Comparison of ENCODE assay signal across 1 cellular context in the genomic region with DNA sequence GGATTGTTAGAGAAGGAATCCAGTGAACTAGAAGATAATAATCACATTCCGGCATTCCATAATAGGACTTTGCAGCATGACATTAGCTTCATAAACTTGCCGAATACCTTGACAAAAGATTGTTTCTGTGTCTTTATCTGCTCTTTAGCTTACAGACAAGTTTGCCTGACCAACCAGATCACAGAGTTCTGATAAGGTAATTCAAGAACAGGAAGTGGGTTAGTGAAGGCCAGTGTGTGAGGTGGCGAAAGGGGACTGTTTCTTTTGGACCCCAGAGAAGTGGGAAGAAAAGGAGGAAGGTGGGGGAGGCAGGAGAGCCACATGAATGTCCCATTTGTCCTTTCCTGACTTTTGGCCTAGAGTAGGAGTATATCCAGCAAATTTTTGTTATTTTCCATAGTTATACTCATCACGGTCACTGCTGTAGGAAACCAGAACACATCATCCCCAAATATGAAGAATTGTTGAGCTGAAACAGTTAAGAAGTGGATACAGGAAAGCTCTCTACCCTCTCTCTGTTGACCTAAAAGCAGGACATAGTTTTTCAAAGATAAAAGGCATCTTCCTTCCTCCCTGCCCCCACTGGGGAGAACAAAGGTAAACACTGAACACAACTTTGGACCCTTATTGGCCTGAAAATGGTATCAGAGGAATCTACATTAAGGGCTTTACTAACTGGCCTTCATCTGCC.
A peak's percentile ranks its signal among the peaks of the same experiment; 100 is the strongest.
TF ChIP-seq lines count a peak whose summit lies in the region.

No MANE protein-coding gene starts in this region.

TF ChIP-seq in HepG2, 621 proteins besides CTCF, POLR2A, EP300 and RAD21 (continued from another document and continues in another):
- TF ChIP-seq, protein P1, sequence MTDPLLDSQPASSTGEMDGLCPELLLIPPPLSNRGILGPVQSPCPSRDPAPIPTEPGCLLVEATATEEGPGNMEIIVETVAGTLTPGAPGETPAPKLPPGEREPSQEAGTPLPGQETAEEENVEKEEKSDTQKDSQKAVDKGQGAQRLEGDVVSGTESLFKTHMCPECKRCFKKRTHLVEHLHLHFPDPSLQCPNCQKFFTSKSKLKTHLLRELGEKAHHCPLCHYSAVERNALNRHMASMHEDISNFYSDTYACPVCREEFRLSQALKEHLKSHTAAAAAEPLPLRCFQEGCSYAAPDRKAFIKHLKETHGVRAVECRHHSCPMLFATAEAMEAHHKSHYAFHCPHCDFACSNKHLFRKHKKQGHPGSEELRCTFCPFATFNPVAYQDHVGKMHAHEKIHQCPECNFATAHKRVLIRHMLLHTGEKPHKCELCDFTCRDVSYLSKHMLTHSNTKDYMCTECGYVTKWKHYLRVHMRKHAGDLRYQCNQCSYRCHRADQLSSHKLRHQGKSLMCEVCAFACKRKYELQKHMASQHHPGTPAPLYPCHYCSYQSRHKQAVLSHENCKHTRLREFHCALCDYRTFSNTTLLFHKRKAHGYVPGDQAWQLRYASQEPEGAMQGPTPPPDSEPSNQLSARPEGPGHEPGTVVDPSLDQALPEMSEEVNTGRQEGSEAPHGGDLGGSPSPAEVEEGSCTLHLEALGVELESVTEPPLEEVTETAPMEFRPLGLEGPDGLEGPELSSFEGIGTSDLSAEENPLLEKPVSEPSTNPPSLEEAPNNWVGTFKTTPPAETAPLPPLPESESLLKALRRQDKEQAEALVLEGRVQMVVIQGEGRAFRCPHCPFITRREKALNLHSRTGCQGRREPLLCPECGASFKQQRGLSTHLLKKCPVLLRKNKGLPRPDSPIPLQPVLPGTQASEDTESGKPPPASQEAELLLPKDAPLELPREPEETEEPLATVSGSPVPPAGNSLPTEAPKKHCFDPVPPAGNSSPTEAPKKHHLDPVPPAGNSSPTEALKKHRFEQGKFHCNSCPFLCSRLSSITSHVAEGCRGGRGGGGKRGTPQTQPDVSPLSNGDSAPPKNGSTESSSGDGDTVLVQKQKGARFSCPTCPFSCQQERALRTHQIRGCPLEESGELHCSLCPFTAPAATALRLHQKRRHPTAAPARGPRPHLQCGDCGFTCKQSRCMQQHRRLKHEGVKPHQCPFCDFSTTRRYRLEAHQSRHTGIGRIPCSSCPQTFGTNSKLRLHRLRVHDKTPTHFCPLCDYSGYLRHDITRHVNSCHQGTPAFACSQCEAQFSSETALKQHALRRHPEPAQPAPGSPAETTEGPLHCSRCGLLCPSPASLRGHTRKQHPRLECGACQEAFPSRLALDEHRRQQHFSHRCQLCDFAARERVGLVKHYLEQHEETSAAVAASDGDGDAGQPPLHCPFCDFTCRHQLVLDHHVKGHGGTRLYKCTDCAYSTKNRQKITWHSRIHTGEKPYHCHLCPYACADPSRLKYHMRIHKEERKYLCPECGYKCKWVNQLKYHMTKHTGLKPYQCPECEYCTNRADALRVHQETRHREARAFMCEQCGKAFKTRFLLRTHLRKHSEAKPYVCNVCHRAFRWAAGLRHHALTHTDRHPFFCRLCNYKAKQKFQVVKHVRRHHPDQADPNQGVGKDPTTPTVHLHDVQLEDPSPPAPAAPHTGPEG (CRISPR knock-in tag; IDR thresholded peaks at IDR 0.05) = no peak
- TF ChIP-seq BRD4 (CRISPR knock-in tag; IDR thresholded peaks at IDR 0.05) (peak; percentile 98), PPARG (CRISPR knock-in tag; conservative IDR thresholded peaks at IDR 0.05) (peak; percentile 96), ZNF431 (CRISPR knock-in tag; IDR thresholded peaks at IDR 0.05; ENCODE audit: borderline replicate concordance, low read depth) (peak; percentile 82; the same call in 1 of the 2 replicates), ZNF354B (CRISPR knock-in tag; IDR thresholded peaks at IDR 0.05) (peak; percentile 84; the same call in 1 of the 2 replicates), ZNF205 (CRISPR knock-in tag; IDR thresholded peaks at IDR 0.05) (no peak), ZNF605 (CRISPR knock-in tag; IDR thresholded peaks at IDR 0.05) (no peak; the same call in 1 of the 2 replicates), ZC3H13 (CRISPR knock-in tag; IDR thresholded peaks at IDR 0.05) (no peak), HNF4A (CRISPR knock-in tag; IDR thresholded peaks at IDR 0.05) (peak; percentile 99), ZBTB42 (CRISPR knock-in tag; IDR thresholded peaks at IDR 0.05) (no peak), ZNF33A (CRISPR knock-in tag; IDR thresholded peaks at IDR 0.05; ENCODE audit: borderline replicate concordance) (peak; percentile 98; the same call in 1 of the 2 replicates), MEF2D (CRISPR knock-in tag; IDR thresholded peaks at IDR 0.05) (peak; percentile 88; the same call in 1 of the 2 replicates), ZNF850 (CRISPR knock-in tag; conservative IDR thresholded peaks at IDR 0.05) (no peak), SPEN (CRISPR knock-in tag; IDR thresholded peaks at IDR 0.05; ENCODE audit: low read depth) (peak; percentile 41; the same call in 1 of the 2 replicates), ZFP82 (CRISPR knock-in tag; IDR thresholded peaks at IDR 0.05; ENCODE audit: borderline replicate concordance) (peak; percentile 54; the same call in 1 of the 2 replicates), YEATS4 (CRISPR knock-in tag; IDR thresholded peaks at IDR 0.05; ENCODE audit: borderline replicate concordance) (peak; percentile 79), HNRNPUL1 (IDR thresholded peaks at IDR 0.05; ENCODE audit: low read depth, low read length) (peak; percentile 76; the same call in 1 of the 2 replicates), ZBTB38 (CRISPR knock-in tag; IDR thresholded peaks at IDR 0.05) (no peak), NCOA2 (CRISPR knock-in tag; IDR thresholded peaks at IDR 0.05) (peak; percentile 97), SNAI1 (CRISPR knock-in tag; IDR thresholded peaks at IDR 0.05; ENCODE audit: borderline replicate concordance) (no peak), ZNF331 (CRISPR knock-in tag; IDR thresholded peaks at IDR 0.05) (peak; percentile 94), ZNF260 (CRISPR knock-in tag; IDR thresholded peaks at IDR 0.05; ENCODE audit: borderline replicate concordance, low read depth) (no peak), CBX2 (IDR thresholded peaks at IDR 0.05; ENCODE audit: low read depth, low read length) (no peak), CBX2 (CRISPR knock-in tag; IDR thresholded peaks at IDR 0.05; ENCODE audit: low read depth) (no peak), BHLHE40 (IDR thresholded peaks at IDR 0.05; ENCODE audit: low read length) (no peak), SKI (IDR thresholded peaks at IDR 0.05; ENCODE audit: partially characterized antibody) (no peak), NPAS2 (CRISPR knock-in tag; IDR thresholded peaks at IDR 0.05; ENCODE audit: borderline replicate concordance) (no peak), CCDC6 (CRISPR knock-in tag; IDR thresholded peaks at IDR 0.05) (0 out of 2 replicates have a peak, but pooled peaks have one; percentile 53), ZNF138 (CRISPR knock-in tag; IDR thresholded peaks at IDR 0.05; ENCODE audit: low read depth) (no peak), ZNF644 (CRISPR knock-in tag; IDR thresholded peaks at IDR 0.05; ENCODE audit: low read depth) (peak; percentile 95), MED8 (CRISPR knock-in tag; IDR thresholded peaks at IDR 0.05; ENCODE audit: insufficient replicate concordance) (peak; percentile 83), ARID2 (CRISPR knock-in tag; IDR thresholded peaks at IDR 0.05; ENCODE audit: borderline replicate concordance) (peak; percentile 89), BCL6 (CRISPR knock-in tag; IDR thresholded peaks at IDR 0.05) (peak; percentile 89), PHF8 (CRISPR knock-in tag; IDR thresholded peaks at IDR 0.05) (no peak), ZBTB21 (CRISPR knock-in tag; IDR thresholded peaks at IDR 0.05) (no peak), ELF1 (CRISPR knock-in tag; IDR thresholded peaks at IDR 0.05) (peak; percentile 70), REL (CRISPR knock-in tag; conservative IDR thresholded peaks at IDR 0.05) (no peak)
- TF ChIP-seq, protein P2, sequence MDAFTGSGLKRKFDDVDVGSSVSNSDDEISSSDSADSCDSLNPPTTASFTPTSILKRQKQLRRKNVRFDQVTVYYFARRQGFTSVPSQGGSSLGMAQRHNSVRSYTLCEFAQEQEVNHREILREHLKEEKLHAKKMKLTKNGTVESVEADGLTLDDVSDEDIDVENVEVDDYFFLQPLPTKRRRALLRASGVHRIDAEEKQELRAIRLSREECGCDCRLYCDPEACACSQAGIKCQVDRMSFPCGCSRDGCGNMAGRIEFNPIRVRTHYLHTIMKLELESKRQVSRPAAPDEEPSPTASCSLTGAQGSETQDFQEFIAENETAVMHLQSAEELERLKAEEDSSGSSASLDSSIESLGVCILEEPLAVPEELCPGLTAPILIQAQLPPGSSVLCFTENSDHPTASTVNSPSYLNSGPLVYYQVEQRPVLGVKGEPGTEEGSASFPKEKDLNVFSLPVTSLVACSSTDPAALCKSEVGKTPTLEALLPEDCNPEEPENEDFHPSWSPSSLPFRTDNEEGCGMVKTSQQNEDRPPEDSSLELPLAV (CRISPR knock-in tag; conservative IDR thresholded peaks at IDR 0.05; ENCODE audit: low read depth) = no peak
- TF ChIP-seq, protein P3, sequence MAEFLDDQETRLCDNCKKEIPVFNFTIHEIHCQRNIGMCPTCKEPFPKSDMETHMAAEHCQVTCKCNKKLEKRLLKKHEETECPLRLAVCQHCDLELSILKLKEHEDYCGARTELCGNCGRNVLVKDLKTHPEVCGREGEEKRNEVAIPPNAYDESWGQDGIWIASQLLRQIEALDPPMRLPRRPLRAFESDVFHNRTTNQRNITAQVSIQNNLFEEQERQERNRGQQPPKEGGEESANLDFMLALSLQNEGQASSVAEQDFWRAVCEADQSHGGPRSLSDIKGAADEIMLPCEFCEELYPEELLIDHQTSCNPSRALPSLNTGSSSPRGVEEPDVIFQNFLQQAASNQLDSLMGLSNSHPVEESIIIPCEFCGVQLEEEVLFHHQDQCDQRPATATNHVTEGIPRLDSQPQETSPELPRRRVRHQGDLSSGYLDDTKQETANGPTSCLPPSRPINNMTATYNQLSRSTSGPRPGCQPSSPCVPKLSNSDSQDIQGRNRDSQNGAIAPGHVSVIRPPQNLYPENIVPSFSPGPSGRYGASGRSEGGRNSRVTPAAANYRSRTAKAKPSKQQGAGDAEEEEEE (CRISPR knock-in tag; IDR thresholded peaks at IDR 0.05; ENCODE audit: borderline replicate concordance) = no peak; the same call in 1 of the 2 replicates
- TF ChIP-seq, protein P4, sequence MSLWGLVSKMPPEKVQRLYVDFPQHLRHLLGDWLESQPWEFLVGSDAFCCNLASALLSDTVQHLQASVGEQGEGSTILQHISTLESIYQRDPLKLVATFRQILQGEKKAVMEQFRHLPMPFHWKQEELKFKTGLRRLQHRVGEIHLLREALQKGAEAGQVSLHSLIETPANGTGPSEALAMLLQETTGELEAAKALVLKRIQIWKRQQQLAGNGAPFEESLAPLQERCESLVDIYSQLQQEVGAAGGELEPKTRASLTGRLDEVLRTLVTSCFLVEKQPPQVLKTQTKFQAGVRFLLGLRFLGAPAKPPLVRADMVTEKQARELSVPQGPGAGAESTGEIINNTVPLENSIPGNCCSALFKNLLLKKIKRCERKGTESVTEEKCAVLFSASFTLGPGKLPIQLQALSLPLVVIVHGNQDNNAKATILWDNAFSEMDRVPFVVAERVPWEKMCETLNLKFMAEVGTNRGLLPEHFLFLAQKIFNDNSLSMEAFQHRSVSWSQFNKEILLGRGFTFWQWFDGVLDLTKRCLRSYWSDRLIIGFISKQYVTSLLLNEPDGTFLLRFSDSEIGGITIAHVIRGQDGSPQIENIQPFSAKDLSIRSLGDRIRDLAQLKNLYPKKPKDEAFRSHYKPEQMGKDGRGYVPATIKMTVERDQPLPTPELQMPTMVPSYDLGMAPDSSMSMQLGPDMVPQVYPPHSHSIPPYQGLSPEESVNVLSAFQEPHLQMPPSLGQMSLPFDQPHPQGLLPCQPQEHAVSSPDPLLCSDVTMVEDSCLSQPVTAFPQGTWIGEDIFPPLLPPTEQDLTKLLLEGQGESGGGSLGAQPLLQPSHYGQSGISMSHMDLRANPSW (CRISPR knock-in tag; IDR thresholded peaks at IDR 0.05; ENCODE audit: borderline replicate concordance) = peak; percentile 95
- TF ChIP-seq, protein P5, sequence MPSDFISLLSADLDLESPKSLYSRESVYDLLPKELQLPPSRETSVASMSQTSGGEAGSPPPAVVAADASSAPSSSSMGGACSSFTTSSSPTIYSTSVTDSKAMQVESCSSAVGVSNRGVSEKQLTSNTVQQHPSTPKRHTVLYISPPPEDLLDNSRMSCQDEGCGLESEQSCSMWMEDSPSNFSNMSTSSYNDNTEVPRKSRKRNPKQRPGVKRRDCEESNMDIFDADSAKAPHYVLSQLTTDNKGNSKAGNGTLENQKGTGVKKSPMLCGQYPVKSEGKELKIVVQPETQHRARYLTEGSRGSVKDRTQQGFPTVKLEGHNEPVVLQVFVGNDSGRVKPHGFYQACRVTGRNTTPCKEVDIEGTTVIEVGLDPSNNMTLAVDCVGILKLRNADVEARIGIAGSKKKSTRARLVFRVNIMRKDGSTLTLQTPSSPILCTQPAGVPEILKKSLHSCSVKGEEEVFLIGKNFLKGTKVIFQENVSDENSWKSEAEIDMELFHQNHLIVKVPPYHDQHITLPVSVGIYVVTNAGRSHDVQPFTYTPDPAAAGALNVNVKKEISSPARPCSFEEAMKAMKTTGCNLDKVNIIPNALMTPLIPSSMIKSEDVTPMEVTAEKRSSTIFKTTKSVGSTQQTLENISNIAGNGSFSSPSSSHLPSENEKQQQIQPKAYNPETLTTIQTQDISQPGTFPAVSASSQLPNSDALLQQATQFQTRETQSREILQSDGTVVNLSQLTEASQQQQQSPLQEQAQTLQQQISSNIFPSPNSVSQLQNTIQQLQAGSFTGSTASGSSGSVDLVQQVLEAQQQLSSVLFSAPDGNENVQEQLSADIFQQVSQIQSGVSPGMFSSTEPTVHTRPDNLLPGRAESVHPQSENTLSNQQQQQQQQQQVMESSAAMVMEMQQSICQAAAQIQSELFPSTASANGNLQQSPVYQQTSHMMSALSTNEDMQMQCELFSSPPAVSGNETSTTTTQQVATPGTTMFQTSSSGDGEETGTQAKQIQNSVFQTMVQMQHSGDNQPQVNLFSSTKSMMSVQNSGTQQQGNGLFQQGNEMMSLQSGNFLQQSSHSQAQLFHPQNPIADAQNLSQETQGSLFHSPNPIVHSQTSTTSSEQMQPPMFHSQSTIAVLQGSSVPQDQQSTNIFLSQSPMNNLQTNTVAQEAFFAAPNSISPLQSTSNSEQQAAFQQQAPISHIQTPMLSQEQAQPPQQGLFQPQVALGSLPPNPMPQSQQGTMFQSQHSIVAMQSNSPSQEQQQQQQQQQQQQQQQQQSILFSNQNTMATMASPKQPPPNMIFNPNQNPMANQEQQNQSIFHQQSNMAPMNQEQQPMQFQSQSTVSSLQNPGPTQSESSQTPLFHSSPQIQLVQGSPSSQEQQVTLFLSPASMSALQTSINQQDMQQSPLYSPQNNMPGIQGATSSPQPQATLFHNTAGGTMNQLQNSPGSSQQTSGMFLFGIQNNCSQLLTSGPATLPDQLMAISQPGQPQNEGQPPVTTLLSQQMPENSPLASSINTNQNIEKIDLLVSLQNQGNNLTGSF (CRISPR knock-in tag; IDR thresholded peaks at IDR 0.05) = no peak
- TF ChIP-seq, protein P6, sequence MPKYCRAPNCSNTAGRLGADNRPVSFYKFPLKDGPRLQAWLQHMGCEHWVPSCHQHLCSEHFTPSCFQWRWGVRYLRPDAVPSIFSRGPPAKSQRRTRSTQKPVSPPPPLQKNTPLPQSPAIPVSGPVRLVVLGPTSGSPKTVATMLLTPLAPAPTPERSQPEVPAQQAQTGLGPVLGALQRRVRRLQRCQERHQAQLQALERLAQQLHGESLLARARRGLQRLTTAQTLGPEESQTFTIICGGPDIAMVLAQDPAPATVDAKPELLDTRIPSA (CRISPR knock-in tag; IDR thresholded peaks at IDR 0.05; ENCODE audit: borderline replicate concordance) = no peak
- TF ChIP-seq, protein P7, sequence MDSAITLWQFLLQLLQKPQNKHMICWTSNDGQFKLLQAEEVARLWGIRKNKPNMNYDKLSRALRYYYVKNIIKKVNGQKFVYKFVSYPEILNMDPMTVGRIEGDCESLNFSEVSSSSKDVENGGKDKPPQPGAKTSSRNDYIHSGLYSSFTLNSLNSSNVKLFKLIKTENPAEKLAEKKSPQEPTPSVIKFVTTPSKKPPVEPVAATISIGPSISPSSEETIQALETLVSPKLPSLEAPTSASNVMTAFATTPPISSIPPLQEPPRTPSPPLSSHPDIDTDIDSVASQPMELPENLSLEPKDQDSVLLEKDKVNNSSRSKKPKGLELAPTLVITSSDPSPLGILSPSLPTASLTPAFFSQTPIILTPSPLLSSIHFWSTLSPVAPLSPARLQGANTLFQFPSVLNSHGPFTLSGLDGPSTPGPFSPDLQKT (CRISPR knock-in tag; IDR thresholded peaks at IDR 0.05; ENCODE audit: borderline replicate concordance) = no peak
